ENCODE assay signal across 1 cellular context in genomic region chr16:30445408-30446202, GRCh38.
A peak's percentile ranks its signal among the peaks of the same experiment; 100 is the strongest.
TF ChIP-seq lines count a peak whose summit lies in the region.

A gene with protein sequence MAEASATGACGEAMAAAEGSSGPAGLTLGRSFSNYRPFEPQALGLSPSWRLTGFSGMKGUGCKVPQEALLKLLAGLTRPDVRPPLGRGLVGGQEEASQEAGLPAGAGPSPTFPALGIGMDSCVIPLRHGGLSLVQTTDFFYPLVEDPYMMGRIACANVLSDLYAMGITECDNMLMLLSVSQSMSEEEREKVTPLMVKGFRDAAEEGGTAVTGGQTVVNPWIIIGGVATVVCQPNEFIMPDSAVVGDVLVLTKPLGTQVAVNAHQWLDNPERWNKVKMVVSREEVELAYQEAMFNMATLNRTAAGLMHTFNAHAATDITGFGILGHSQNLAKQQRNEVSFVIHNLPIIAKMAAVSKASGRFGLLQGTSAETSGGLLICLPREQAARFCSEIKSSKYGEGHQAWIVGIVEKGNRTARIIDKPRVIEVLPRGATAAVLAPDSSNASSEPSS (minus strand): TSS chr16:30445874. CDS start chr16:30445727, 147 bp downstream.

TF ChIP-seq in K562, 482 proteins besides CTCF, POLR2A, EP300 and RAD21 (continued from another document and continues in another):
- TF ChIP-seq, protein P1, sequence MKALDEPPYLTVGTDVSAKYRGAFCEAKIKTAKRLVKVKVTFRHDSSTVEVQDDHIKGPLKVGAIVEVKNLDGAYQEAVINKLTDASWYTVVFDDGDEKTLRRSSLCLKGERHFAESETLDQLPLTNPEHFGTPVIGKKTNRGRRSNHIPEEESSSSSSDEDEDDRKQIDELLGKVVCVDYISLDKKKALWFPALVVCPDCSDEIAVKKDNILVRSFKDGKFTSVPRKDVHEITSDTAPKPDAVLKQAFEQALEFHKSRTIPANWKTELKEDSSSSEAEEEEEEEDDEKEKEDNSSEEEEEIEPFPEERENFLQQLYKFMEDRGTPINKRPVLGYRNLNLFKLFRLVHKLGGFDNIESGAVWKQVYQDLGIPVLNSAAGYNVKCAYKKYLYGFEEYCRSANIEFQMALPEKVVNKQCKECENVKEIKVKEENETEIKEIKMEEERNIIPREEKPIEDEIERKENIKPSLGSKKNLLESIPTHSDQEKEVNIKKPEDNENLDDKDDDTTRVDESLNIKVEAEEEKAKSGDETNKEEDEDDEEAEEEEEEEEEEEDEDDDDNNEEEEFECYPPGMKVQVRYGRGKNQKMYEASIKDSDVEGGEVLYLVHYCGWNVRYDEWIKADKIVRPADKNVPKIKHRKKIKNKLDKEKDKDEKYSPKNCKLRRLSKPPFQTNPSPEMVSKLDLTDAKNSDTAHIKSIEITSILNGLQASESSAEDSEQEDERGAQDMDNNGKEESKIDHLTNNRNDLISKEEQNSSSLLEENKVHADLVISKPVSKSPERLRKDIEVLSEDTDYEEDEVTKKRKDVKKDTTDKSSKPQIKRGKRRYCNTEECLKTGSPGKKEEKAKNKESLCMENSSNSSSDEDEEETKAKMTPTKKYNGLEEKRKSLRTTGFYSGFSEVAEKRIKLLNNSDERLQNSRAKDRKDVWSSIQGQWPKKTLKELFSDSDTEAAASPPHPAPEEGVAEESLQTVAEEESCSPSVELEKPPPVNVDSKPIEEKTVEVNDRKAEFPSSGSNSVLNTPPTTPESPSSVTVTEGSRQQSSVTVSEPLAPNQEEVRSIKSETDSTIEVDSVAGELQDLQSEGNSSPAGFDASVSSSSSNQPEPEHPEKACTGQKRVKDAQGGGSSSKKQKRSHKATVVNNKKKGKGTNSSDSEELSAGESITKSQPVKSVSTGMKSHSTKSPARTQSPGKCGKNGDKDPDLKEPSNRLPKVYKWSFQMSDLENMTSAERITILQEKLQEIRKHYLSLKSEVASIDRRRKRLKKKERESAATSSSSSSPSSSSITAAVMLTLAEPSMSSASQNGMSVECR (CRISPR knock-in tag; IDR thresholded peaks at IDR 0.05): no peak; the same call in 1 of the 2 replicates
- no peak for TF ChIP-seq ZNF311 (CRISPR knock-in tag; IDR thresholded peaks at IDR 0.05)
- no peak for TF ChIP-seq THRAP3 (IDR thresholded peaks at IDR 0.05; ENCODE audit: borderline replicate concordance)
- TF ChIP-seq ZNF740 (CRISPR knock-in tag; IDR thresholded peaks at IDR 0.05): no peak; the same call in 1 of the 2 replicates
- TF ChIP-seq ZNF740 (tag; IDR thresholded peaks at IDR 0.05): no peak
- TF ChIP-seq MCM2 (IDR thresholded peaks at IDR 0.05; ENCODE audit: low read depth): no peak
- TF ChIP-seq ZNF717 (CRISPR knock-in tag; IDR thresholded peaks at IDR 0.05): no peak
- no peak for TF ChIP-seq IRF2 (CRISPR knock-in tag; IDR thresholded peaks at IDR 0.05)
- TF ChIP-seq, protein P2, sequence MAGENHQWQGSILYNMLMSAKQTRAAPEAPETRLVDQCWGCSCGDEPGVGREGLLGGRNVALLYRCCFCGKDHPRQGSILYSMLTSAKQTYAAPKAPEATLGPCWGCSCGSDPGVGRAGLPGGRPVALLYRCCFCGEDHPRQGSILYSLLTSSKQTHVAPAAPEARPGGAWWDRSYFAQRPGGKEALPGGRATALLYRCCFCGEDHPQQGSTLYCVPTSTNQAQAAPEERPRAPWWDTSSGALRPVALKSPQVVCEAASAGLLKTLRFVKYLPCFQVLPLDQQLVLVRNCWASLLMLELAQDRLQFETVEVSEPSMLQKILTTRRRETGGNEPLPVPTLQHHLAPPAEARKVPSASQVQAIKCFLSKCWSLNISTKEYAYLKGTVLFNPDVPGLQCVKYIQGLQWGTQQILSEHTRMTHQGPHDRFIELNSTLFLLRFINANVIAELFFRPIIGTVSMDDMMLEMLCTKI (IDR thresholded peaks at IDR 0.05; ENCODE audit: partially characterized antibody): no peak
- peak in 1 of 2 experiments; percentile 71; a peak in 2 of 4 replicates for TF ChIP-seq SIN3A (IDR thresholded peaks at IDR 0.05; ENCODE audit: borderline replicate concordance in 2 of 2, control insufficient read depth in 1 of 2, low read depth in 2 of 2, low read length in 2 of 2)
- no peak; a peak in 3 of 4 replicates for TF ChIP-seq MLLT1 (IDR thresholded peaks at IDR 0.05)
- TF ChIP-seq HIVEP1 (CRISPR knock-in tag; IDR thresholded peaks at IDR 0.05): no peak
- no peak for TF ChIP-seq FOXP1 (CRISPR knock-in tag; IDR thresholded peaks at IDR 0.05)
- TF ChIP-seq, protein P3, sequence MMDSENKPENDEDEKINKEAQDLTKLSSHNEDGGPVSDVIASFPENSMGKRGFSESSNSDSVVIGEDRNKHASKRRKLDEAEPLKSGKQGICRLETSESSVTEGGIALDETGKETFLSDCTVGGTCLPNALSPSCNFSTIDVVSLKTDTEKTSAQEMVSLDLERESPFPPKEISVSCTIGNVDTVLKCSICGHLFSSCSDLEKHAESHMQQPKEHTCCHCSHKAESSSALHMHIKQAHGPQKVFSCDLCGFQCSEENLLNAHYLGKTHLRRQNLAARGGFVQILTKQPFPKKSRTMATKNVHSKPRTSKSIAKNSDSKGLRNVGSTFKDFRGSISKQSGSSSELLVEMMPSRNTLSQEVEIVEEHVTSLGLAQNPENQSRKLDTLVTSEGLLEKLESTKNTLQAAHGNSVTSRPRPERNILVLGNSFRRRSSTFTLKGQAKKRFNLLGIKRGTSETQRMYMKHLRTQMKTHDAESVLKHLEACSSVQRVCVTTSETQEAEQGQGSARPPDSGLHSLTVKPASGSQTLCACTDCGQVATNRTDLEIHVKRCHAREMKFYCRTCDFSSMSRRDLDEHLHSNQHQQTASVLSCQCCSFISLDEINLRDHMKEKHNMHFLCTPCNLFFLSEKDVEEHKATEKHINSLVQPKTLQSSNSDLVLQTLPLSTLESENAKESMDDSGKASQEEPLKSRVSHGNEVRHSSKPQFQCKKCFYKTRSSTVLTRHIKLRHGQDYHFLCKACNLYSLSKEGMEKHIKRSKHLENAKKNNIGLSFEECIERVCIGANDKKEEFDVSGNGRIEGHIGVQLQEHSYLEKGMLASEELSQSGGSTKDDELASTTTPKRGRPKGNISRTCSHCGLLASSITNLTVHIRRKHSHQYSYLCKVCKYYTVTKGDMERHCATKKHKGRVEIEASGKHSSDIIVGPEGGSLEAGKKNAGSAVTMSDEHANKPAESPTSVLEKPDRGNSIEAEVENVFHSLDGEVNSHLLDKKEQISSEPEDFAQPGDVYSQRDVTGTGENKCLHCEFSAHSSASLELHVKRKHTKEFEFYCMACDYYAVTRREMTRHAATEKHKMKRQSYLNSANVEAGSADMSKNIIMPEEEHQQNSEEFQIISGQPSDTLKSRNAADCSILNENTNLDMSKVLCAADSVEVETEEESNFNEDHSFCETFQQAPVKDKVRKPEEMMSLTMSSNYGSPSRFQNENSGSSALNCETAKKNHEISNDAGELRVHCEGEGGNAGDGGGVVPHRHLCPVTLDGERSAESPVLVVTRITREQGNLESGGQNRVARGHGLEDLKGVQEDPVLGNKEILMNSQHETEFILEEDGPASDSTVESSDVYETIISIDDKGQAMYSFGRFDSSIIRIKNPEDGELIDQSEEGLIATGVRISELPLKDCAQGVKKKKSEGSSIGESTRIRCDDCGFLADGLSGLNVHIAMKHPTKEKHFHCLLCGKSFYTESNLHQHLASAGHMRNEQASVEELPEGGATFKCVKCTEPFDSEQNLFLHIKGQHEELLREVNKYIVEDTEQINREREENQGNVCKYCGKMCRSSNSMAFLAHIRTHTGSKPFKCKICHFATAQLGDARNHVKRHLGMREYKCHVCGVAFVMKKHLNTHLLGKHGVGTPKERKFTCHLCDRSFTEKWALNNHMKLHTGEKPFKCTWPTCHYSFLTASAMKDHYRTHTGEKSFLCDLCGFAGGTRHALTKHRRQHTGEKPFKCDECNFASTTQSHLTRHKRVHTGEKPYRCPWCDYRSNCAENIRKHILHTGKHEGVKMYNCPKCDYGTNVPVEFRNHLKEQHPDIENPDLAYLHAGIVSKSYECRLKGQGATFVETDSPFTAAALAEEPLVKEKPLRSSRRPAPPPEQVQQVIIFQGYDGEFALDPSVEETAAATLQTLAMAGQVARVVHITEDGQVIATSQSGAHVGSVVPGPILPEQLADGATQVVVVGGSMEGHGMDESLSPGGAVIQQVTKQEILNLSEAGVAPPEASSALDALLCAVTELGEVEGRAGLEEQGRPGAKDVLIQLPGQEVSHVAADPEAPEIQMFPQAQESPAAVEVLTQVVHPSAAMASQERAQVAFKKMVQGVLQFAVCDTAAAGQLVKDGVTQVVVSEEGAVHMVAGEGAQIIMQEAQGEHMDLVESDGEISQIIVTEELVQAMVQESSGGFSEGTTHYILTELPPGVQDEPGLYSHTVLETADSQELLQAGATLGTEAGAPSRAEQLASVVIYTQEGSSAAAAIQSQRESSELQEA (IDR thresholded peaks at IDR 0.05; ENCODE audit: low read depth): no peak
- TF ChIP-seq, protein P4, sequence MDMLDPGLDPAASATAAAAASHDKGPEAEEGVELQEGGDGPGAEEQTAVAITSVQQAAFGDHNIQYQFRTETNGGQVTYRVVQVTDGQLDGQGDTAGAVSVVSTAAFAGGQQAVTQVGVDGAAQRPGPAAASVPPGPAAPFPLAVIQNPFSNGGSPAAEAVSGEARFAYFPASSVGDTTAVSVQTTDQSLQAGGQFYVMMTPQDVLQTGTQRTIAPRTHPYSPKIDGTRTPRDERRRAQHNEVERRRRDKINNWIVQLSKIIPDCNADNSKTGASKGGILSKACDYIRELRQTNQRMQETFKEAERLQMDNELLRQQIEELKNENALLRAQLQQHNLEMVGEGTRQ (CRISPR knock-in tag; IDR thresholded peaks at IDR 0.05): peak; percentile 87
- TF ChIP-seq TAF15 (IDR thresholded peaks at IDR 0.05; ENCODE audit: low read depth, low read length): no peak
- TF ChIP-seq, protein P5, sequence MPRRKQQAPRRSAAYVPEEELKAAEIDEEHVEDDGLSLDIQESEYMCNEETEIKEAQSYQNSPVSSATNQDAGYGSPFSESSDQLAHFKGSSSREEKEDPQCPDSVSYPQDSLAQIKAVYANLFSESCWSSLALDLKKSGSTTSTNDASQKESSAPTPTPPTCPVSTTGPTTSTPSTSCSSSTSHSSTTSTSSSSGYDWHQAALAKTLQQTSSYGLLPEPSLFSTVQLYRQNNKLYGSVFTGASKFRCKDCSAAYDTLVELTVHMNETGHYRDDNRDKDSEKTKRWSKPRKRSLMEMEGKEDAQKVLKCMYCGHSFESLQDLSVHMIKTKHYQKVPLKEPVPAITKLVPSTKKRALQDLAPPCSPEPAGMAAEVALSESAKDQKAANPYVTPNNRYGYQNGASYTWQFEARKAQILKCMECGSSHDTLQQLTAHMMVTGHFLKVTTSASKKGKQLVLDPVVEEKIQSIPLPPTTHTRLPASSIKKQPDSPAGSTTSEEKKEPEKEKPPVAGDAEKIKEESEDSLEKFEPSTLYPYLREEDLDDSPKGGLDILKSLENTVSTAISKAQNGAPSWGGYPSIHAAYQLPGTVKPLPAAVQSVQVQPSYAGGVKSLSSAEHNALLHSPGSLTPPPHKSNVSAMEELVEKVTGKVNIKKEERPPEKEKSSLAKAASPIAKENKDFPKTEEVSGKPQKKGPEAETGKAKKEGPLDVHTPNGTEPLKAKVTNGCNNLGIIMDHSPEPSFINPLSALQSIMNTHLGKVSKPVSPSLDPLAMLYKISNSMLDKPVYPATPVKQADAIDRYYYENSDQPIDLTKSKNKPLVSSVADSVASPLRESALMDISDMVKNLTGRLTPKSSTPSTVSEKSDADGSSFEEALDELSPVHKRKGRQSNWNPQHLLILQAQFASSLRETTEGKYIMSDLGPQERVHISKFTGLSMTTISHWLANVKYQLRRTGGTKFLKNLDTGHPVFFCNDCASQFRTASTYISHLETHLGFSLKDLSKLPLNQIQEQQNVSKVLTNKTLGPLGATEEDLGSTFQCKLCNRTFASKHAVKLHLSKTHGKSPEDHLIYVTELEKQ (CRISPR knock-in tag; IDR thresholded peaks at IDR 0.05): no peak
- TF ChIP-seq, protein P6, sequence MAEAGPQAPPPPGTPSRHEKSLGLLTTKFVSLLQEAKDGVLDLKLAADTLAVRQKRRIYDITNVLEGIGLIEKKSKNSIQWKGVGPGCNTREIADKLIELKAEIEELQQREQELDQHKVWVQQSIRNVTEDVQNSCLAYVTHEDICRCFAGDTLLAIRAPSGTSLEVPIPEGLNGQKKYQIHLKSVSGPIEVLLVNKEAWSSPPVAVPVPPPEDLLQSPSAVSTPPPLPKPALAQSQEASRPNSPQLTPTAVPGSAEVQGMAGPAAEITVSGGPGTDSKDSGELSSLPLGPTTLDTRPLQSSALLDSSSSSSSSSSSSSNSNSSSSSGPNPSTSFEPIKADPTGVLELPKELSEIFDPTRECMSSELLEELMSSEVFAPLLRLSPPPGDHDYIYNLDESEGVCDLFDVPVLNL (CRISPR knock-in tag; IDR thresholded peaks at IDR 0.05; ENCODE audit: low read depth): no peak
- no peak for TF ChIP-seq ZKSCAN8 (CRISPR knock-in tag; IDR thresholded peaks at IDR 0.05)
- TF ChIP-seq ETS1 (conservative IDR thresholded peaks at IDR 0.05; ENCODE audit: control insufficient read depth, low read depth, low read length): peak; percentile 76
- no peak for TF ChIP-seq SMAD3 (CRISPR knock-in tag; conservative IDR thresholded peaks at IDR 0.05)
- no peak for TF ChIP-seq RBM17 (IDR thresholded peaks at IDR 0.05; ENCODE audit: borderline replicate concordance, low read depth, low read length)
